ENCODE assay signal across 1 cellular context in the genomic region with DNA sequence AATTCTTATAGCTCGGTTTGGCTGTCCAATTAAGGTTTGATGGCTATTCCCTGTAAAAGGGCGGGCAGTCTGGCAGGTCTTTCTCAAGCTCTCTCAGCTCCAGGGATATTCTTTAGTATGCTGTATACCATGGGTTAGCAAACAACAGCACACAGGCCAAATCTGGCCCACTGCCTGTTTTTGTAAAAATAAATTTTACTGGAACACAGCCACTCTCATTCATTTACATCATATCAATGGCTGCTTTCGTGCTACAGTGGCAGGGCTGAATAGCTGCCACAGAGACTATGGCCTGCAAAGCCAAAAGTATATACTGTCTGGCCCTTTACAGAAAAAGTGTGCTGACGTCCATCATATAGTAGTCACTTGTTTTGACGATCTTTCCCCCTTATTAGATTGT.
TF ChIP-seq lines count a peak whose summit lies in the region.

No MANE protein-coding gene starts in this region.

TF ChIP-seq in IMR-90, 13 proteins besides CTCF, POLR2A, EP300 and RAD21:
- TF ChIP-seq FOS (IDR thresholded peaks at IDR 0.05; ENCODE audit: low read depth, low read length) (no peak), BHLHE40 (IDR thresholded peaks at IDR 0.05; ENCODE audit: low read depth, low read length) (no peak)
